Comparison of ENCODE assay signal across 11 cellular contexts in the genomic region with DNA sequence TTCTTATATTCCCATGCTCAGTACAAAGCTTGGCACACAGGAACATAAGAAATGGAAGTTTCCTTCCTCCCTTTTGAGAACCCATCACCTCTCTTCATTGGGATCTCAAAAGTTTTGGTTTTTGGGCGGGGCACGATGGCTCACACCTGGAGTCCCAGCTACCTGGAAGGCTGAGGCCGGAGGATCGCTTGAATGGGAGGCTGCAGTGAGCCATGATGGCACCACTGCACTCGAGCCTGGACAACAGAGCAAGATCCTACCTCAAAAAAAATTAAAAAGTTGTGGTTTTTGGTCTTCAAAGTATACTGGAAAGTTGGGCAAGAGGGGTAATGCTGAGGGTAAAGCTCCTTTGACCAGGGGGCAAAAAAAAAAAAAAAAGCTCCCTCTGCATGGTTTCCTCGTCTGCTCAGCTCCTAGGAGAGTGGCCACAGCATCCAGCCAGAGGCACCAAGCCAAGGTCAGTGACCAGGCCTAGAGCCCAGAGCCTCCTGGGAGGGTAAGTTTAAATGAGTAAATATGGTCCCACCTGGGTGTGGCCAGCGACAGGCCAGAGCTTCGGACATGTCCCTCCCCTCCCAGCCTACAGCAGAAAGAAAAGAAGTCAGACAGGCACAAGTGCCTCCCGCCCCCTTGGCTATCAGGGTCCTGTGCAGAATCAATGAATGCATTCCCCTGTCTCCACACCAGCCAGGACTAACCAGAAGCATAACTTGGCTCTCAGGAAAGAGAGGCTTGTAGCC. TPM values are rescaled to one million over a fixed set of nuclear protein-coding genes. Genes with fewer than 3 reads are reported as not detected.
A peak's percentile ranks its signal among the peaks of the same experiment; 100 is the strongest.
DNase-seq lines count a peak whose midpoint lies in the region; ATAC-seq and TF ChIP-seq lines count a peak whose summit lies in the region.
"Had no signal": no experiment of that assay in that cellular context is flagged by ENCODE, and none has a peak within 500 bp of the region (broad histone marks: within the 10 kb centered on the region; RNA-seq: fewer than 3 reads in every experiment).

No MANE protein-coding gene starts in this region.

- peak overlapping the region; percentile 98 for H3K27ac ChIP-seq in caudate nucleus (ENCODE audit: low read depth, low read length)
- H3K27ac ChIP-seq in tibial nerve, result peak overlapping the region in 3 of 4 donors; percentile 37 to 98 (median 48)
- H3K27ac ChIP-seq: PC-9 had no signal

- TF ChIP-seq CTCF in mucosa of descending colon (IDR thresholded peaks at IDR 0.05), result no peak
- TF ChIP-seq CTCF in tibial nerve (IDR thresholded peaks at IDR 0.05), result no peak

- TF ChIP-seq EP300 in tibial nerve (IDR thresholded peaks at IDR 0.05), result peak in 1 of 2 donors; percentile 21

- DNase-seq in activated CD4-positive, alpha-beta memory T cell treated with anti-CD3 and anti-CD28 coated beads for 36 hours, result no peak
- no peak for DNase-seq in activated CD4-positive, alpha-beta memory T cell treated with anti-CD3 and anti-CD28 coated beads, Interleukin-2, amount 10 ng/mL, durations not matched to agents 7 days and 5 days
- DNase-seq in caudate nucleus (lab: John Stamatoyannopoulos, UW) (no peak), mucosa of descending colon (peak; percentile 50 to 58 (median 55)), tibial nerve (ENCODE audit: low spot score in 2 of 2) (peak in 1 of 2 donors; percentile 13)
- no peak for DNase-seq in stimulated activated CD8-positive, alpha-beta memory T cell treated with anti-CD3 and anti-CD28 coated beads, Interleukin-4, amount 100 ng/mL, for 48 hours
- DNase-seq: activated effector memory CD4-positive, alpha-beta T cell treated with Interleukin-2 at 50 U/mL for 16 hours; stimulated activated CD4-positive, alpha-beta T cell treated with anti-CD3 and anti-CD28 coated beads, Interleukin-4, amount 100 ng/mL, for 4 hours had no signal

- ATAC-seq in mucosa of descending colon, result no peak
- no peak for ATAC-seq in HG03521 (IDR thresholded peaks at IDR 0.05; ENCODE audit: unreplicated experiment)
- ATAC-seq in GM18909 (IDR thresholded peaks at IDR 0.05; ENCODE audit: poor library complexity, unreplicated experiment), result no peak

- H3K9me3 Mint-ChIP-seq in activated CD4-positive, alpha-beta memory T cell treated with anti-CD3 and anti-CD28 coated beads for 36 hours, result no peaks in the 10 kb centered on the region
- H3K9me3 Mint-ChIP-seq in activated CD4-positive, alpha-beta memory T cell treated with anti-CD3 and anti-CD28 coated beads, Interleukin-2, amount 10 ng/mL, durations not matched to agents 7 days and 5 days, result no peaks in the 10 kb centered on the region

- H3K27me3 ChIP-seq in tibial nerve, result no peaks in the 10 kb centered on the region

- peaks cover 84% of the 10 kb centered on the region for H3K4me1 Mint-ChIP-seq in activated CD4-positive, alpha-beta memory T cell treated with anti-CD3 and anti-CD28 coated beads for 36 hours (ENCODE audit: low read depth)
- H3K4me1 Mint-ChIP-seq in activated CD4-positive, alpha-beta memory T cell treated with anti-CD3 and anti-CD28 coated beads, Interleukin-2, amount 10 ng/mL, durations not matched to agents 7 days and 5 days, result peaks cover 67% of the 10 kb centered on the region

- H3K36me3 ChIP-seq in mucosa of descending colon (ENCODE audit: low read depth), result peaks cover under 1% of the 10 kb centered on the region
- H3K36me3 ChIP-seq in tibial nerve, result no peaks in the 10 kb centered on the region

- no peaks in the 10 kb centered on the region for H3K9me3 ChIP-seq in mucosa of descending colon
- no peaks in the 10 kb centered on the region for H3K9me3 ChIP-seq in tibial nerve

- POLR2A ChIA-PET in activated CD4-positive, alpha-beta memory T cell treated with anti-CD3 and anti-CD28 coated beads for 36 hours (lab: Charles Lee), result no interaction called here
- POLR2A ChIA-PET in activated CD4-positive, alpha-beta memory T cell treated with anti-CD3 and anti-CD28 coated beads, Interleukin-2, amount 10 ng/mL, durations not matched to agents 7 days and 5 days (lab: Charles Lee), result interaction anchor here (1.3 to 11.0 kb wide), 2 partner anchors 9 to 10 kb away, joined by 6 to 286 read pairs; no protein-coding TSS in a partner anchor

- H3K4me3 ChIP-seq in mucosa of descending colon (no peak overlapping the region), tibial nerve (no peak overlapping the region)
- H3K4me3 ChIP-seq: PC-9 had no signal

- H3K4me1 ChIP-seq in mucosa of descending colon (ENCODE audit: low read depth) (peaks cover 78% of the 10 kb centered on the region), tibial nerve (peaks cover 2 to 87% (median 79%) of the 10 kb centered on the region in 4 donors)

- WGBS in tibial nerve, 2 donors, result 57 to 69% methylated on average over 9 of the region's 9 CpGs

- no peak overlapping the region for H3K4me3 Mint-ChIP-seq in activated CD4-positive, alpha-beta memory T cell treated with anti-CD3 and anti-CD28 coated beads for 36 hours
- H3K4me3 Mint-ChIP-seq in activated CD4-positive, alpha-beta memory T cell treated with anti-CD3 and anti-CD28 coated beads, Interleukin-2, amount 10 ng/mL, durations not matched to agents 7 days and 5 days, result no peak overlapping the region

- CTCF ChIA-PET in activated CD4-positive, alpha-beta memory T cell treated with anti-CD3 and anti-CD28 coated beads for 36 hours (lab: Charles Lee), result interaction anchor here (1.0 to 11.4 kb wide), 3 partner anchors 13 to 110 kb away, joined by 3 to 180 read pairs (median 4); no protein-coding TSS in a partner anchor
- CTCF ChIA-PET in activated CD4-positive, alpha-beta memory T cell treated with anti-CD3 and anti-CD28 coated beads, Interleukin-2, amount 10 ng/mL, durations not matched to agents 7 days and 5 days (lab: Charles Lee), result interaction anchor here (0.6 to 1.0 kb wide), 2 partner anchors 50 to 61 kb away, joined by 3 to 4 read pairs; no protein-coding TSS in a partner anchor

- no peak for TF ChIP-seq POLR2A in tibial nerve (IDR thresholded peaks at IDR 0.05)

- peak overlapping the region; percentile 1 for H3K27ac Mint-ChIP-seq in activated CD4-positive, alpha-beta memory T cell treated with anti-CD3 and anti-CD28 coated beads for 36 hours
- H3K27ac Mint-ChIP-seq in activated CD4-positive, alpha-beta memory T cell treated with anti-CD3 and anti-CD28 coated beads, Interleukin-2, amount 10 ng/mL, durations not matched to agents 7 days and 5 days, result no peak overlapping the region

- no peaks in the 10 kb centered on the region for H3K36me3 Mint-ChIP-seq in activated CD4-positive, alpha-beta memory T cell treated with anti-CD3 and anti-CD28 coated beads for 36 hours
- H3K36me3 Mint-ChIP-seq in activated CD4-positive, alpha-beta memory T cell treated with anti-CD3 and anti-CD28 coated beads, Interleukin-2, amount 10 ng/mL, durations not matched to agents 7 days and 5 days (ENCODE audit: low read depth), result peaks cover 21% of the 10 kb centered on the region

- no peaks in the 10 kb centered on the region for H3K27me3 Mint-ChIP-seq in activated CD4-positive, alpha-beta memory T cell treated with anti-CD3 and anti-CD28 coated beads for 36 hours
- H3K27me3 Mint-ChIP-seq in activated CD4-positive, alpha-beta memory T cell treated with anti-CD3 and anti-CD28 coated beads, Interleukin-2, amount 10 ng/mL, durations not matched to agents 7 days and 5 days, result no peaks in the 10 kb centered on the region

- intact Hi-C loops in activated CD4-positive, alpha-beta memory T cell treated with anti-CD3 and anti-CD28 coated beads for 36 hours (cut with micrococcal nuclease), result no loop called here
- intact Hi-C loops in mucosa of descending colon (cut with DNase I, micrococcal nuclease), result loop anchor here in 1 of 2 donors (5.0 kb wide), 1 partner anchor 33 kb away; no protein-coding TSS in a partner anchor

RNA-seq across cellular contexts. Expression of a gene that starts 5.0 kb away (rescaled TPM):
- total RNA-seq in activated CD4-positive, alpha-beta memory T cell treated with anti-CD3 and anti-CD28 coated beads for 36 hours, result 10 to 100 TPM; 35.9 to 39.7 TPM
- 10 to 100 TPM; 49.5 to 52.1 TPM for total RNA-seq in activated CD4-positive, alpha-beta memory T cell treated with anti-CD3 and anti-CD28 coated beads, Interleukin-2, amount 10 ng/mL, durations not matched to agents 7 days and 5 days
- total RNA-seq in mucosa of descending colon (100 to 1,000 TPM in 1 of 3 donors, 10 to 100 TPM in 2; 56.8 to 103 (median 61.9) TPM), tibial nerve (10 to 100 TPM; 67.5 to 84.9 (median 70.8) TPM)

Comparison
In these comparisons a context has a peak if more than half of its experiments do, and no peak if none do; other contexts are left out.
1. DNase-seq: peak in mucosa of descending colon (3 of 3); none in activated CD4-positive, alpha-beta memory T cell treated with anti-CD3 and anti-CD28 coated beads for 36 hours (single experiment), activated CD4-positive, alpha-beta memory T cell treated with anti-CD3 and anti-CD28 coated beads, Interleukin-2, amount 10 ng/mL, durations not matched to agents 7 days and 5 days (single experiment), caudate nucleus (0 of 61) and stimulated activated CD8-positive, alpha-beta memory T cell treated with anti-CD3 and anti-CD28 coated beads, Interleukin-4, amount 100 ng/mL, for 48 hours (single experiment).